Comparison of ENCODE assay signal across 23 cellular contexts in genomic region chr14:64945431-64945830, GRCh38. TPM values are rescaled to one million over a fixed set of nuclear protein-coding genes. Genes with fewer than 3 reads are reported as not detected.
DNase-seq lines count a peak whose midpoint lies in the region; ATAC-seq and TF ChIP-seq lines count a peak whose summit lies in the region.
"Had no signal": no experiment of that assay in that cellular context is flagged by ENCODE, and none has a peak within 500 bp of the region (broad histone marks: within the 10 kb centered on the region; RNA-seq: fewer than 3 reads in every experiment).

No MANE protein-coding gene starts in this region.

- H3K9me3 ChIP-seq in right atrium auricular region: no peaks in the 10 kb centered on the region
- no peaks in the 10 kb centered on the region for H3K9me3 ChIP-seq in neuronal stem cell (replicated peaks in 1 of 2; ENCODE audit: control insufficient read depth in 2 of 2, insufficient read depth in 1 of 2, low read depth in 1 of 2, low read length in 2 of 2)
- H3K9me3 ChIP-seq: HAP-1, SJCRH30 had no signal

- no peak overlapping the region for H3K23ac ChIP-seq in neuronal stem cell (ENCODE audit: low read depth, low read length, poor library complexity)

- peak overlapping the region; percentile 43 for H2BK5ac ChIP-seq in neuronal stem cell (ENCODE audit: low read length)

- no peak overlapping the region for H3K18ac ChIP-seq in neuronal stem cell (ENCODE audit: low read length)

- H3K4me2 ChIP-seq in neuronal stem cell (ENCODE audit: insufficient read depth, low read length, poor library complexity, severe bottlenecking): no peak overlapping the region

- H2BK120ac ChIP-seq in neuronal stem cell (ENCODE audit: low read depth, low read length): no peak overlapping the region

- no peak for TF ChIP-seq CTCF in right atrium auricular region (IDR thresholded peaks at IDR 0.05)

- H2BK12ac ChIP-seq in neuronal stem cell (ENCODE audit: low read length): no peak overlapping the region

- DNase-seq in right atrium auricular region (ENCODE audit: low spot score): peak; percentile 30
- DNase-seq in Right ventricle myocardium superior: no peak
- DNase-seq in neuronal stem cell (ENCODE audit: low spot score): no peak
- no peak for DNase-seq in GM19238 (ENCODE audit: insufficient read length, low spot score)
- no peak for DNase-seq in NCI-H2227 treated with DMSO at 0.1 percent for 48 hours (lab: John Stamatoyannopoulos, UW)
- DNase-seq: C1 segment of cervical spinal cord, DMS 273 treated with DMSO at 0.1 percent for 48 hours, GDM1, IMR-90, NCI-H1048, NCI-H1436, NCI-H1930, NCI-H526, PC-3, SJCRH30 had no signal

- H3K4me1 ChIP-seq in right atrium auricular region: peaks cover 0 to 12% of the 10 kb centered on the region in 2 donors
- H3K4me1 ChIP-seq in neuronal stem cell (ENCODE audit: control insufficient read depth in 2 of 2, insufficient read depth in 1 of 2, low read depth in 1 of 2, low read length in 2 of 2): no peaks in the 10 kb centered on the region
- H3K4me1 ChIP-seq: HAP-1, SJCRH30 had no signal

- ATAC-seq in Right ventricle myocardium superior (ENCODE audit: poor library complexity): no peak
- no peak for ATAC-seq in HG02885 (IDR thresholded peaks at IDR 0.05; ENCODE audit: poor library complexity, unreplicated experiment)
- ATAC-seq: PC-3 had no signal

- no peak overlapping the region for H3K9ac ChIP-seq in neuronal stem cell (ENCODE audit: low read depth, low read length, poor library complexity)

- no peak overlapping the region for H3K14ac ChIP-seq in neuronal stem cell (ENCODE audit: low read length)

- H3K4ac ChIP-seq in neuronal stem cell (ENCODE audit: low read length): no peak overlapping the region

- H4K91ac ChIP-seq in neuronal stem cell (ENCODE audit: low read depth, low read length, poor library complexity): no peak overlapping the region

- H3K27ac ChIP-seq in right atrium auricular region (no peak overlapping the region), angular gyrus (ENCODE audit: low read depth, low read length) (peak overlapping the region; percentile 19), neuronal stem cell (replicated peaks; ENCODE audit: low read length) (no peak overlapping the region)
- H3K27ac ChIP-seq: HL-60, RWPE1, SJCRH30 had no signal

- no peak overlapping the region for H4K8ac ChIP-seq in neuronal stem cell (ENCODE audit: low read depth, low read length)

- H3K79me1 ChIP-seq in neuronal stem cell (ENCODE audit: low read depth, low read length): no peaks in the 10 kb centered on the region

- intact Hi-C loops in Right ventricle myocardium superior (cut with DNase I): no loop called here

- H2AK5ac ChIP-seq in neuronal stem cell (ENCODE audit: low read depth, low read length): no peak overlapping the region

- H2BK15ac ChIP-seq in neuronal stem cell (ENCODE audit: low read length): no peak overlapping the region

- H2AFZ ChIP-seq in neuronal stem cell (ENCODE audit: low read length): no peak overlapping the region

- H3K4me3 ChIP-seq in right atrium auricular region (no peak overlapping the region), neuronal stem cell (ENCODE audit: low read length in 2 of 2) (no peak overlapping the region)
- H3K4me3 ChIP-seq: HAP-1, SJCRH30 had no signal

- peaks cover 14% of the 10 kb centered on the region for H3K36me3 ChIP-seq in right atrium auricular region
- H3K36me3 ChIP-seq in neuronal stem cell (replicated peaks in 1 of 2; ENCODE audit: control insufficient read depth in 2 of 2, insufficient read depth in 2 of 2, low read length in 2 of 2): peaks cover 5 to 65% of the 10 kb centered on the region in 2 donors
- H3K36me3 ChIP-seq: SJCRH30 had no signal

- H3K27me3 ChIP-seq in right atrium auricular region (no peaks in the 10 kb centered on the region), neuronal stem cell (ENCODE audit: control insufficient read depth in 3 of 3, insufficient read depth in 3 of 3, low read depth in 1 of 3, low read length in 3 of 3) (no peaks in the 10 kb centered on the region)
- H3K27me3 ChIP-seq: SJCRH30 had no signal

- no CpG with 5 or more reads among the region's 6 CpGs for WGBS in neuronal stem cell (ENCODE audit: extremely low coverage in 2 of 2, insufficient read length in 2 of 2, insufficient replicate concordance in 1 of 2), 2 donors

RNA-seq across cellular contexts. Expression of gene GPX2, which starts 2.9 kb away (rescaled TPM):
- not detected for total RNA-seq in right atrium auricular region
- total RNA-seq in Right ventricle myocardium superior: not detected
- 0.11 TPM for polyA plus RNA-seq in neuronal stem cell (2013, experiment 1 of 2)
- 0.08 TPM for polyA plus RNA-seq in neuronal stem cell (2013, experiment 2 of 2)
- total RNA-seq: Daoy, HT1080, IMR-90, M059J, SJCRH30 had no signal
- polyA plus RNA-seq: IMR-90 had no signal

RNA-seq across cellular contexts. Expression of gene RAB15, which starts 26.7 kb away (rescaled TPM):
- total RNA-seq in right atrium auricular region (10 to 100 TPM in 1 of 2 donors, 1 to 10 TPM in 1; 9.8 to 69.0 TPM), Right ventricle myocardium superior (7.5 TPM)
- polyA plus RNA-seq in neuronal stem cell (2013, experiment 1 of 2): 11.7 TPM
- polyA plus RNA-seq in neuronal stem cell (2013, experiment 2 of 2): 10.4 TPM

RNA-seq across cellular contexts. Expression of gene CHURC1, which starts 31.2 kb away (rescaled TPM):
- total RNA-seq in right atrium auricular region (100 to 1,000 TPM in 1 of 2 donors, 10 to 100 TPM in 1; 70.9 to 102 TPM), Right ventricle myocardium superior (107 TPM)
- polyA plus RNA-seq in neuronal stem cell (2013, experiment 1 of 2): 45.0 TPM
- polyA plus RNA-seq in neuronal stem cell (2013, experiment 2 of 2): 46.0 TPM

RNA-seq across cellular contexts. Expression of gene FNTB, which starts 41.3 kb away (rescaled TPM):
- 10 to 100 TPM; 11.2 to 14.2 TPM for total RNA-seq in right atrium auricular region
- 15.8 TPM for total RNA-seq in Right ventricle myocardium superior
- polyA plus RNA-seq in neuronal stem cell (2013, experiment 1 of 2): 10.8 TPM
- polyA plus RNA-seq in neuronal stem cell (2013, experiment 2 of 2): 11.0 TPM
